ENCODE assay signal across 22 cellular contexts in the genomic region with DNA sequence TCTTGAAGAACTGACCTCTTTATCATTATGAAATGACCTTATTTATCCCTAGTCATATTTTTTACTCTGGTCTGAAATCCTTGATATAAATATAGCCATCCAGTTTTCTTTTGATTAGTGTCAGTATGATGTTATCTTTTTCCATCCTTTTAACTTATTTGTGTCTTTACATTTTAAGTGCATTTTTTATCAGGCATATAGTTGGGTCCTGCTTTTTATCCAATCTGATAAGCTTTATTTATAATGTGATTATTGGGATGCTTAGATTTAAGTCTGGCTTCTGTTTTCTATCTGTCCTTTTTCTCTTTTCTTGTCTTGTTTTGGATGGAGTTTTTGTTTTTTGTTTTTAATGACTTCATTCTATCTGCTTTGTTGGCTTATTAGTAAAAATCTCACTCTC.
DNase-seq lines count a peak whose midpoint lies in the region; ATAC-seq, FAIRE-seq and TF ChIP-seq lines count a peak whose summit lies in the region.
"Had no signal": no experiment of that assay in that cellular context is flagged by ENCODE, and none has a peak within 500 bp of the region (broad histone marks: within the 10 kb centered on the region; RNA-seq: fewer than 3 reads in every experiment).

No MANE protein-coding gene starts in this region.

- no peak overlapping the region for H3K27ac Mint-ChIP-seq in astrocyte (ENCODE audit: unreplicated experiment)
- H3K27ac Mint-ChIP-seq: B cell; CD4-positive, alpha-beta T cell; CD8-positive, alpha-beta T cell had no signal

- H3K79me2 ChIP-seq in SK-N-SH (ENCODE audit: insufficient read depth) (peaks cover 41% of the 10 kb centered on the region; the same call in 1 of the 2 replicates), astrocyte (ENCODE audit: insufficient read depth, low read length) (peaks cover 7% of the 10 kb centered on the region)

- peaks cover 0 to 22% of the 10 kb centered on the region in 2 experiments for H3K36me3 ChIP-seq in SK-N-SH (replicated peaks in 1 of 2; ENCODE audit: control insufficient read depth in 1 of 2, insufficient read depth in 2 of 2, low read length in 1 of 2)
- H3K36me3 ChIP-seq in astrocyte (ENCODE audit: insufficient read depth, low read length) = no peaks in the 10 kb centered on the region
- no peaks in the 10 kb centered on the region for H3K36me3 ChIP-seq in thyroid gland
- no peaks in the 10 kb centered on the region for H3K36me3 ChIP-seq in gastrocnemius medialis

- in situ Hi-C loops in gastrocnemius medialis (cut with MboI; ENCODE audit: low sequenced_read_pairs in 4 of 4) = no loop called here

- no peak for TF ChIP-seq CTCF in SK-N-SH (IDR thresholded peaks at IDR 0.05)
- no peak for TF ChIP-seq CTCF in astrocyte (IDR thresholded peaks at IDR 0.05; ENCODE audit: insufficient read depth, low read depth, low read length)
- no peak for TF ChIP-seq CTCF in thyroid gland (IDR thresholded peaks at IDR 0.05)
- no peak for TF ChIP-seq CTCF in omental fat pad (IDR thresholded peaks at IDR 0.05)
- no peak for TF ChIP-seq CTCF in gastrocnemius medialis (IDR thresholded peaks at IDR 0.05 in 4 of 5, conservative IDR thresholded peaks at IDR 0.05 in 1 of 5)

- POLR2A ChIA-PET in SK-N-SH (lab: Yijun Ruan, JAX) = no interaction called here

- H3K4me1 ChIP-seq in SK-N-SH (ENCODE audit: control insufficient read depth in 1 of 2, insufficient read depth in 2 of 2, low read depth in 1 of 2, low read length in 1 of 2) = peaks cover 0 to 8% of the 10 kb centered on the region in 2 experiments; a peak in 2 of 4 replicates
- H3K4me1 ChIP-seq in astrocyte (ENCODE audit: insufficient read depth, low read length) = no peaks in the 10 kb centered on the region
- H3K4me1 ChIP-seq in thyroid gland = peaks cover 8 to 21% of the 10 kb centered on the region in 2 donors
- H3K4me1 ChIP-seq in gastrocnemius medialis = no peaks in the 10 kb centered on the region
- H3K4me1 ChIP-seq: A549 had no signal

- FAIRE-seq in GM18507 (lab: Jason Lieb, UNC) (peak; percentile 12), astrocyte (lab: Jason Lieb, UNC) (peak; percentile 73)
- FAIRE-seq: A549, D721Med, G401.6, GM12891 had no signal

- no peak for ATAC-seq in omental fat pad (ENCODE audit: low FRiP score)
- ATAC-seq in gastrocnemius medialis = no peak
- ATAC-seq: A549; CD8-positive, alpha-beta T cell had no signal

- no peak overlapping the region for H3K4me3 Mint-ChIP-seq in astrocyte (ENCODE audit: unreplicated experiment)
- H3K4me3 Mint-ChIP-seq: B cell; CD4-positive, alpha-beta T cell; CD8-positive, alpha-beta T cell had no signal

- H4K20me1 ChIP-seq in SK-N-SH (ENCODE audit: insufficient read depth) (peaks cover 16% of the 10 kb centered on the region), astrocyte (ENCODE audit: insufficient read depth, low read length) (peaks cover 21% of the 10 kb centered on the region)

- H3K9me3 Mint-ChIP-seq in astrocyte (ENCODE audit: unreplicated experiment) = peaks cover 2% of the 10 kb centered on the region
- H3K9me3 Mint-ChIP-seq: CD4-positive, alpha-beta T cell; CD8-positive, alpha-beta T cell had no signal

- peak overlapping the region in 1 of 2 experiments; percentile 50; a peak in 1 of 4 replicates for H3K27ac ChIP-seq in SK-N-SH (ENCODE audit: low read depth in 2 of 2, low read length in 1 of 2)
- no peak overlapping the region for H3K27ac ChIP-seq in astrocyte (ENCODE audit: low read depth, low read length)
- peak overlapping the region in 2 of 3 donors; percentile 63 to 78 for H3K27ac ChIP-seq in thyroid gland
- H3K27ac ChIP-seq in gastrocnemius medialis = no peak overlapping the region
- H3K27ac ChIP-seq: 22Rv1; A549; BLaER1 treated with 17β-estradiol and CSF1 and Interleukin-3, amounts not matched to agents 10 nM and 100 nM; C4-2B had no signal

- H3K4me1 Mint-ChIP-seq in astrocyte (ENCODE audit: low read depth, unreplicated experiment) = peaks cover 5% of the 10 kb centered on the region
- H3K4me1 Mint-ChIP-seq: B cell had no signal

- TF ChIP-seq POLR2A in thyroid gland (IDR thresholded peaks at IDR 0.05) (no peak), gastrocnemius medialis (IDR thresholded peaks at IDR 0.05) (no peak)

- H3K9me3 ChIP-seq in SK-N-SH (no peaks in the 10 kb centered on the region), astrocyte (ENCODE audit: insufficient read depth, low read depth, low read length) (no peaks in the 10 kb centered on the region), thyroid gland (no peaks in the 10 kb centered on the region), gastrocnemius medialis (no peaks in the 10 kb centered on the region)
- H3K9me3 ChIP-seq: A549; BLaER1 treated with 17β-estradiol and CSF1 and Interleukin-3, amounts not matched to agents 10 nM and 100 nM; Caco-2 had no signal

- H3K4me2 ChIP-seq in SK-N-SH (no peak overlapping the region), astrocyte (ENCODE audit: low read length) (no peak overlapping the region)
- H3K4me2 ChIP-seq: A549; BLaER1 treated with 17β-estradiol and CSF1 and Interleukin-3, amounts not matched to agents 10 nM and 100 nM had no signal

- DNase-seq in GM18507 (ENCODE audit: extremely low spot score, insufficient read length, low read depth) = no peak
- DNase-seq in SK-N-SH = no peak
- no peak for DNase-seq in astrocyte (ENCODE audit: low read depth)
- DNase-seq in thyroid gland = no peak
- no peak for DNase-seq in activated CD4-positive, alpha-beta T cell treated with anti-CD3 and anti-CD28 coated beads, Interleukin-2, amount 50 U/mL, for 48 hours
- DNase-seq in omental fat pad (ENCODE audit: low spot score) = no peak
- no peak for DNase-seq in gastrocnemius medialis
- DNase-seq: AML-193; Caco-2; Calu3; CD4-positive, alpha-beta T cell; CD8-positive, alpha-beta T cell; DMS79 treated with DMSO at 0.1 percent for 48 hours; GF-D8 had no signal

- H2AFZ ChIP-seq in SK-N-SH (ENCODE audit: low read depth) = no peak overlapping the region
- H2AFZ ChIP-seq in astrocyte (ENCODE audit: low read depth, low read length) = no peak overlapping the region

- TF ChIP-seq RAD21 in SK-N-SH (IDR thresholded peaks at IDR 0.05; ENCODE audit: low read length) = no peak

- TF ChIP-seq EP300 in SK-N-SH (IDR thresholded peaks at IDR 0.05; ENCODE audit: borderline replicate concordance in 1 of 2, low read depth in 1 of 2, low read length in 1 of 2) = peak in 1 of 2 experiments; percentile 84; a peak in 2 of 4 replicates

- no peaks in the 10 kb centered on the region for H3K9me2 ChIP-seq in SK-N-SH

- H3K9ac ChIP-seq in SK-N-SH = no peak overlapping the region
- no peak overlapping the region for H3K9ac ChIP-seq in astrocyte (ENCODE audit: low read length)
- H3K9ac ChIP-seq: BLaER1 treated with 17β-estradiol and CSF1 and Interleukin-3, amounts not matched to agents 10 nM and 100 nM had no signal

- H3K4me3 ChIP-seq in SK-N-SH (ENCODE audit: low read depth in 2 of 2, low read length in 1 of 2) (no peak overlapping the region), astrocyte (ENCODE audit: insufficient read depth, low read depth, low read length) (no peak overlapping the region), thyroid gland (replicated peaks in 1 of 3) (no peak overlapping the region), gastrocnemius medialis (no peak overlapping the region)
- H3K4me3 ChIP-seq: A549; BLaER1 treated with 17β-estradiol and CSF1 and Interleukin-3, amounts not matched to agents 10 nM and 100 nM had no signal

- no peaks in the 10 kb centered on the region for H3K36me3 Mint-ChIP-seq in astrocyte (ENCODE audit: low read depth, unreplicated experiment)
- H3K36me3 Mint-ChIP-seq: CD8-positive, alpha-beta T cell had no signal

- CTCF ChIA-PET in SK-N-SH (lab: Yijun Ruan, JAX) = no interaction called here

- intact Hi-C loops in thyroid gland (cut with DNase I) (no loop called here), gastrocnemius medialis (cut with DNase I; ENCODE audit: low total_unique reads) (no loop called here)

- peaks cover 4% of the 10 kb centered on the region for H3K27me3 Mint-ChIP-seq in astrocyte (ENCODE audit: low read depth, unreplicated experiment)

- H3F3A ChIP-seq in SK-N-SH (replicated peaks; ENCODE audit: insufficient read depth) = no peaks in the 10 kb centered on the region

- H3K27me3 ChIP-seq in SK-N-SH (ENCODE audit: insufficient read depth) = no peaks in the 10 kb centered on the region
- no peaks in the 10 kb centered on the region for H3K27me3 ChIP-seq in astrocyte (ENCODE audit: insufficient read depth, low read length)
- H3K27me3 ChIP-seq in thyroid gland = no peaks in the 10 kb centered on the region
- H3K27me3 ChIP-seq in gastrocnemius medialis = no peaks in the 10 kb centered on the region
- H3K27me3 ChIP-seq: BLaER1 treated with 17β-estradiol and CSF1 and Interleukin-3, amounts not matched to agents 10 nM and 100 nM had no signal

TF ChIP-seq in SK-N-SH, 30 proteins besides CTCF, POLR2A, EP300 and RAD21:
- TF ChIP-seq GATA2 (CRISPR knock-in tag; IDR thresholded peaks at IDR 0.05) (peak; percentile 85), TCF12 (IDR thresholded peaks at IDR 0.05) (peak; percentile 39), RCOR1 (IDR thresholded peaks at IDR 0.05; ENCODE audit: low read length) (peak; percentile 47; the same call in 1 of the 2 replicates), USF1 (IDR thresholded peaks at IDR 0.05; ENCODE audit: borderline replicate concordance, low read depth) (no peak), SIN3A (IDR thresholded peaks at IDR 0.05; ENCODE audit: borderline replicate concordance, low read depth, low read length) (no peak)

Comparison
In these comparisons a context has a peak if more than half of its experiments do, and no peak if none do; other contexts are left out.
1. H3K27ac ChIP-seq: peak in thyroid gland (2 of 3); none in astrocyte (single experiment) and gastrocnemius medialis (0 of 4).